ENCODE assay signal across 9 cellular contexts in the genomic region with DNA sequence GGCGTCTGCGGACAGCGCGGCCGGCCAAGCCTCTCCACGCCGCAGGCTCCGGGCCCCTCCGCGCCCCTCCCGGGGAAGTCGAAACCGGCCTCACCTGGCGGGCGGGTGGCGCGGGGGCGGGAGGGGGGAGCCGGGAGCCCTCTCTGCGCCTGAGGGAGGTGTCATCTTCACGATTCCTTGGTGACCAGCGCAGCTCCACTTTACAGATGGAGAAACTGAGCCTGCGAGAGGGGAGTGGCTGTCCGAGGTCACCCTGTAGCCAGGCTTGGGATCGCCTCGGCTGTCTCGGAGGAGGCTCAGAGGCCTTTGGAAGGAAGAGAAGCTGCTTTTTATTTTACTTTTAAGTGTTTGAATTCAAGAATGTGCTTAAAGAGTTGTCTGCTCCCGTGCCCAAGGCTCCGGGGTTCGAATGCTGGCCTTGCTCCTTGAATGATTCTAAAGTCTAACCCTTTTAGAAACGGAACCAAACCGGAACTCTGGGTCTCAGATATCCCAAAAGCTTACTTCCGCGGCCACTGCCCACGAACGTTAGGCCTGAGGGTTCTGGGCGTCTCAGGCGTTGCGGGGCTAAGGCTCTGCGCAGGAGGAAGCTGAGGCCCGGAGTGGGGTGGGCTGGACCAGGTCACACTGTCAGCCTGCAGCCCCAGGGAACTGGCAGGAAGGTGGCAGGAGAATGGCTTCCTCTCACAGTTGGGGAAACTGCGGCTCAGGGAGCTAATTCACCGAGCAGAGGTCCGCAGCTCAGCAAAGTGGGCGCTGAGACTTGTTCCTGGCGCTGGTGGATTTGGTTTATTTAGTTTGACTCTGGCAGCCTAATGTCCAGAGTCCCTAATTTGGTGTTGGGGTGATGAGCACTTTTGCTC. TPM values are rescaled to one million over a fixed set of nuclear protein-coding genes. Genes with fewer than 3 reads are reported as not detected.
DNase-seq lines count a peak whose midpoint lies in the region; ATAC-seq and FAIRE-seq lines count a peak whose summit lies in the region.
"Had no signal": no experiment of that assay in that cellular context is flagged by ENCODE, and none has a peak within 500 bp of the region (broad histone marks: within the 10 kb centered on the region; RNA-seq: fewer than 3 reads in every experiment).

No MANE protein-coding gene starts in this region.

- FAIRE-seq in HTR-8/SVneo (lab: Jason Lieb, UNC): no peak

- peaks cover 54 to 75% (median 64%) of the 10 kb centered on the region in 3 donors for H3K4me1 Mint-ChIP-seq in naive B cell

- no peaks in the 10 kb centered on the region for H3K9me3 Mint-ChIP-seq in naive B cell

- peak; percentile 32 for DNase-seq in activated gamma-delta T cell (lab: John Stamatoyannopoulos, UW)
- no peak for DNase-seq in activated gamma-delta T cell treated with Interleukin-2 at 50 U/mL for 16 hours
- peak; percentile 66 for DNase-seq in NOMO-1 treated with dmso at 0.1 percent for 144 hours (lab: John Stamatoyannopoulos, UW; ENCODE audit: unreplicated experiment)
- peak; percentile 25 for DNase-seq in central memory CD4-positive, alpha-beta T cell
- DNase-seq in naive B cell: peak; percentile 32
- DNase-seq in HPDE6-E6E7 (ENCODE audit: extremely low spot score): no peak
- no peak for DNase-seq in foreskin melanocyte
- DNase-seq in HTR-8/SVneo (ENCODE audit: insufficient read length, low spot score): no peak
- DNase-seq: DND-41 had no signal

- peak overlapping the region; percentile 86 to 96 (median 93) for H3K4me3 Mint-ChIP-seq in naive B cell

- no peaks in the 10 kb centered on the region for H3K36me3 Mint-ChIP-seq in naive B cell

- H3K27me3 Mint-ChIP-seq in naive B cell: no peaks in the 10 kb centered on the region

- peak overlapping the region; percentile 69 to 98 (median 96) for H3K27ac Mint-ChIP-seq in naive B cell

- ATAC-seq in naive B cell (ENCODE audit: low read depth in 2 of 2): peak; percentile 7 to 9

RNA-seq across cellular contexts. Expression of a gene that starts 0.8 kb away (rescaled TPM):
- polyA plus RNA-seq in naive B cell (ENCODE audit: low read depth in 6 of 6): 10 to 100 TPM; 35.3 to 70.1 (median 52.5) TPM

RNA-seq across cellular contexts. Expression of a gene that starts 36.7 kb away (rescaled TPM):
- polyA plus RNA-seq in naive B cell (ENCODE audit: low read depth in 6 of 6): 10 to 100 TPM; 18.4 to 37.3 (median 27.4) TPM

Comparison
In these comparisons a context has a peak if more than half of its experiments do, and no peak if none do; other contexts are left out.
1. DNase-seq: peak in activated gamma-delta T cell (single experiment), NOMO-1 treated with dmso at 0.1 percent for 144 hours (single experiment), central memory CD4-positive, alpha-beta T cell (single experiment) and naive B cell (single experiment); none in activated gamma-delta T cell treated with Interleukin-2 at 50 U/mL for 16 hours (single experiment), HPDE6-E6E7 (single experiment), foreskin melanocyte (single experiment) and HTR-8/SVneo (single experiment).